In genomic region chr16:2199621-2200139, GRCh38 we compare ENCODE assay signal across 25 cellular contexts. TPM values are rescaled to one million over a fixed set of nuclear protein-coding genes. Genes with fewer than 3 reads are reported as not detected.
DNase-seq lines count a peak whose midpoint lies in the region; ATAC-seq, FAIRE-seq and TF ChIP-seq lines count a peak whose summit lies in the region.
"Had no signal": no experiment of that assay in that cellular context is flagged by ENCODE, and none has a peak within 500 bp of the region (broad histone marks: within the 10 kb centered on the region; RNA-seq: fewer than 3 reads in every experiment).

No MANE protein-coding gene starts in this region.

- intact Hi-C loops in activated T-helper 2 cell treated with anti-CD3 and anti-CD28 coated beads, Interferon-gamma antibody, Interleukin-2, Interleukin-4, amounts not matched to agents 10 μg/mL and 5 μg/mL and 100 μg/mL, durations not matched to agents 14 hours and 24 hours and 36 hours (cut with micrococcal nuclease), result no loop called here

- peaks cover 41% of the 10 kb centered on the region for H3K27me3 Mint-ChIP-seq in astrocyte (ENCODE audit: low read depth, unreplicated experiment)
- H3K27me3 Mint-ChIP-seq in activated T-helper 2 cell treated with anti-CD3 and anti-CD28 coated beads, Interferon-gamma antibody, Interleukin-2, Interleukin-4, amounts not matched to agents 10 μg/mL and 5 μg/mL and 100 μg/mL, durations not matched to agents 14 hours and 24 hours and 36 hours (ENCODE audit: low read depth), result peaks cover 46% of the 10 kb centered on the region

- DNase-seq in NT2/D1 (ENCODE audit: low read depth, low spot score) (no peak), astrocyte (ENCODE audit: low read depth) (no peak), osteoblast (ENCODE audit: insufficient read length, low spot score, missing footprints) (peak; percentile 82), substantia nigra (lab: John Stamatoyannopoulos, UW) (no peak)
- DNase-seq in activated T-helper 2 cell treated with anti-CD3 and anti-CD28 coated beads, Interferon-gamma antibody, Interleukin-2, Interleukin-4, amounts not matched to agents 10 μg/mL and 5 μg/mL and 100 μg/mL, durations not matched to agents 14 hours and 24 hours and 36 hours (ENCODE audit: low spot score), result no peak
- DNase-seq: 8988T; ACHN; AML-193; CD4-positive, alpha-beta T cell; CD8-positive, alpha-beta memory T cell; DMS53; DMS79 treated with DMSO at 0.1 percent for 48 hours; GF-D8; GOT3; HFFc6 had no signal

- FAIRE-seq in astrocyte (lab: Jason Lieb, UNC), result no peak
- FAIRE-seq: A549, GM12891, GM18507, H54 had no signal

- H3K36me3 Mint-ChIP-seq in astrocyte (ENCODE audit: low read depth, unreplicated experiment), result no peaks in the 10 kb centered on the region
- H3K36me3 Mint-ChIP-seq in activated T-helper 2 cell treated with anti-CD3 and anti-CD28 coated beads, Interferon-gamma antibody, Interleukin-2, Interleukin-4, amounts not matched to agents 10 μg/mL and 5 μg/mL and 100 μg/mL, durations not matched to agents 14 hours and 24 hours and 36 hours (ENCODE audit: low read depth), result no peaks in the 10 kb centered on the region
- H3K36me3 Mint-ChIP-seq: CD14-positive monocyte; CD8-positive, alpha-beta memory T cell had no signal

- no peaks in the 10 kb centered on the region for H3K79me2 ChIP-seq in astrocyte (ENCODE audit: insufficient read depth, low read length)
- H3K79me2 ChIP-seq in osteoblast (ENCODE audit: insufficient read depth, low read length), result no peaks in the 10 kb centered on the region

- no peak for TF ChIP-seq CTCF in astrocyte (IDR thresholded peaks at IDR 0.05; ENCODE audit: insufficient read depth, low read depth, low read length)
- TF ChIP-seq CTCF in osteoblast (IDR thresholded peaks at IDR 0.05; ENCODE audit: extremely low read depth, low read depth, low read length), result no peak

- H3K9me3 ChIP-seq in NT2/D1 (ENCODE audit: insufficient read depth, low read length) (0 out of 2 replicates have a peak, but pooled peaks cover 5% of the 10 kb centered on the region), astrocyte (ENCODE audit: insufficient read depth, low read depth, low read length) (no peaks in the 10 kb centered on the region), osteoblast (ENCODE audit: low read depth, low read length) (no peaks in the 10 kb centered on the region)
- H3K9me3 ChIP-seq: A549; BE2C; BLaER1 treated with 17β-estradiol and CSF1 and Interleukin-3, amounts not matched to agents 10 nM and 100 nM; HAP-1 had no signal

- H3K27me3 ChIP-seq in NT2/D1 (ENCODE audit: insufficient read depth, insufficient read length) (peaks cover 39% of the 10 kb centered on the region), astrocyte (ENCODE audit: insufficient read depth, low read length) (peaks cover 24% of the 10 kb centered on the region), osteoblast (ENCODE audit: insufficient read depth, low read length) (peaks cover 43% of the 10 kb centered on the region)
- H3K27me3 ChIP-seq: BE2C had no signal

- H4K20me1 ChIP-seq in astrocyte (ENCODE audit: insufficient read depth, low read length) (peaks cover 9% of the 10 kb centered on the region), osteoblast (ENCODE audit: insufficient read depth, low read length) (no peaks in the 10 kb centered on the region)

- no peaks in the 10 kb centered on the region for H3K4me1 Mint-ChIP-seq in astrocyte (ENCODE audit: low read depth, unreplicated experiment)
- peaks cover 6% of the 10 kb centered on the region for H3K4me1 Mint-ChIP-seq in activated T-helper 2 cell treated with anti-CD3 and anti-CD28 coated beads, Interferon-gamma antibody, Interleukin-2, Interleukin-4, amounts not matched to agents 10 μg/mL and 5 μg/mL and 100 μg/mL, durations not matched to agents 14 hours and 24 hours and 36 hours (ENCODE audit: low read depth)

- H3K27ac ChIP-seq in astrocyte (ENCODE audit: low read depth, low read length), result no peak overlapping the region
- H3K27ac ChIP-seq in osteoblast (ENCODE audit: low read depth, low read length), result no peak overlapping the region
- no peak overlapping the region for H3K27ac ChIP-seq in substantia nigra (ENCODE audit: low read depth, low read length, poor library complexity, severe bottlenecking)
- H3K27ac ChIP-seq: A549; BLaER1 treated with 17β-estradiol and CSF1 and Interleukin-3, amounts not matched to agents 10 nM and 100 nM had no signal

- peaks cover 7% of the 10 kb centered on the region for H3K9me3 Mint-ChIP-seq in astrocyte (ENCODE audit: unreplicated experiment)
- no peaks in the 10 kb centered on the region for H3K9me3 Mint-ChIP-seq in activated T-helper 2 cell treated with anti-CD3 and anti-CD28 coated beads, Interferon-gamma antibody, Interleukin-2, Interleukin-4, amounts not matched to agents 10 μg/mL and 5 μg/mL and 100 μg/mL, durations not matched to agents 14 hours and 24 hours and 36 hours
- H3K9me3 Mint-ChIP-seq: CD4-positive, alpha-beta T cell; CD8-positive, alpha-beta memory T cell; HFFc6 had no signal

- H2AFZ ChIP-seq in astrocyte (ENCODE audit: low read depth, low read length) (no peak overlapping the region), osteoblast (ENCODE audit: low read length) (no peak overlapping the region)

- H3K4me2 ChIP-seq in astrocyte (ENCODE audit: low read length) (no peak overlapping the region), osteoblast (ENCODE audit: insufficient read depth, low read length) (no peak overlapping the region)
- H3K4me2 ChIP-seq: A549; BLaER1 treated with 17β-estradiol and CSF1 and Interleukin-3, amounts not matched to agents 10 nM and 100 nM had no signal

- no peak for ATAC-seq in GM21367 (IDR thresholded peaks at IDR 0.05; ENCODE audit: unreplicated experiment)
- ATAC-seq: A549 had no signal

- peak overlapping the region; percentile 21 for H3K9ac ChIP-seq in NT2/D1 (ENCODE audit: insufficient read length, low read depth)
- no peak overlapping the region for H3K9ac ChIP-seq in astrocyte (ENCODE audit: low read length)
- H3K9ac ChIP-seq: BLaER1 treated with 17β-estradiol and CSF1 and Interleukin-3, amounts not matched to agents 10 nM and 100 nM had no signal

- H3K36me3 ChIP-seq in NT2/D1 (ENCODE audit: insufficient read depth, insufficient read length, low read length) (no peaks in the 10 kb centered on the region), astrocyte (ENCODE audit: insufficient read depth, low read length) (no peaks in the 10 kb centered on the region), osteoblast (ENCODE audit: insufficient read depth, low read length) (no peaks in the 10 kb centered on the region)
- H3K36me3 ChIP-seq: BE2C; BLaER1 treated with 17β-estradiol and CSF1 and Interleukin-3, amounts not matched to agents 10 nM and 100 nM; HAP-1 had no signal

- H3K4me1 ChIP-seq in NT2/D1 (ENCODE audit: insufficient read depth, insufficient read length), result peaks cover 16% of the 10 kb centered on the region
- peaks cover 1% of the 10 kb centered on the region for H3K4me1 ChIP-seq in astrocyte (ENCODE audit: insufficient read depth, low read length)
- H3K4me1 ChIP-seq in osteoblast (ENCODE audit: insufficient read depth, low read length), result peaks cover 3% of the 10 kb centered on the region

- H3K4me3 Mint-ChIP-seq in astrocyte (ENCODE audit: unreplicated experiment), result peak overlapping the region; percentile 43
- no peak overlapping the region for H3K4me3 Mint-ChIP-seq in activated T-helper 2 cell treated with anti-CD3 and anti-CD28 coated beads, Interferon-gamma antibody, Interleukin-2, Interleukin-4, amounts not matched to agents 10 μg/mL and 5 μg/mL and 100 μg/mL, durations not matched to agents 14 hours and 24 hours and 36 hours (ENCODE audit: low read depth)
- H3K4me3 Mint-ChIP-seq: CD4-positive, alpha-beta T cell; CD8-positive, alpha-beta memory T cell; HFFc6 had no signal

- H3K4me3 ChIP-seq in NT2/D1 (ENCODE audit: insufficient read length, low read depth) (no peak overlapping the region), astrocyte (ENCODE audit: insufficient read depth, low read depth, low read length) (no peak overlapping the region), osteoblast (ENCODE audit: insufficient read depth, low read length) (no peak overlapping the region)
- H3K4me3 ChIP-seq: A549; BLaER1 treated with 17β-estradiol and CSF1 and Interleukin-3, amounts not matched to agents 10 nM and 100 nM; HAP-1 had no signal

- H3K27ac Mint-ChIP-seq in astrocyte (ENCODE audit: unreplicated experiment), result no peak overlapping the region
- H3K27ac Mint-ChIP-seq in activated T-helper 2 cell treated with anti-CD3 and anti-CD28 coated beads, Interferon-gamma antibody, Interleukin-2, Interleukin-4, amounts not matched to agents 10 μg/mL and 5 μg/mL and 100 μg/mL, durations not matched to agents 14 hours and 24 hours and 36 hours, result no peak overlapping the region
- H3K27ac Mint-ChIP-seq: CD4-positive, alpha-beta T cell; CD8-positive, alpha-beta memory T cell; HFFc6 had no signal

RNA-seq across cellular contexts. Expression of gene CASKIN1, which starts 3.3 kb away (rescaled TPM):
- total RNA-seq in astrocyte (0.66 and 1.3 TPM in 2 replicates), osteoblast (not detected in 2 replicates)
- 0.48 and 1.0 TPM in 2 replicates for total RNA-seq in activated T-helper 2 cell treated with anti-CD3 and anti-CD28 coated beads, Interferon-gamma antibody, Interleukin-2, Interleukin-4, amounts not matched to agents 10 μg/mL and 5 μg/mL and 100 μg/mL, durations not matched to agents 14 hours and 24 hours and 36 hours
- total RNA-seq: Daoy had no signal

RNA-seq across cellular contexts. Expression of gene MLST8, which starts 5.6 kb away (rescaled TPM):
- total RNA-seq in astrocyte, result 32.6 and 34.7 TPM in 2 replicates
- total RNA-seq in osteoblast, result 30.8 and 44.2 TPM in 2 replicates
- 54.3 and 56.4 TPM in 2 replicates for total RNA-seq in activated T-helper 2 cell treated with anti-CD3 and anti-CD28 coated beads, Interferon-gamma antibody, Interleukin-2, Interleukin-4, amounts not matched to agents 10 μg/mL and 5 μg/mL and 100 μg/mL, durations not matched to agents 14 hours and 24 hours and 36 hours

RNA-seq across cellular contexts. Expression of gene BRICD5, which starts 11.0 kb away (rescaled TPM):
- total RNA-seq in astrocyte (6.4 and 7.0 TPM in 2 replicates), osteoblast (1.5 and 2.5 TPM in 2 replicates)
- 24.6 and 25.2 TPM in 2 replicates for total RNA-seq in activated T-helper 2 cell treated with anti-CD3 and anti-CD28 coated beads, Interferon-gamma antibody, Interleukin-2, Interleukin-4, amounts not matched to agents 10 μg/mL and 5 μg/mL and 100 μg/mL, durations not matched to agents 14 hours and 24 hours and 36 hours

RNA-seq across cellular contexts. Expression of gene PGP, which starts 15.0 kb away (rescaled TPM):
- total RNA-seq in astrocyte (19.4 and 21.1 TPM in 2 replicates), osteoblast (14.1 and 14.4 TPM in 2 replicates)
- 36.1 and 37.7 TPM in 2 replicates for total RNA-seq in activated T-helper 2 cell treated with anti-CD3 and anti-CD28 coated beads, Interferon-gamma antibody, Interleukin-2, Interleukin-4, amounts not matched to agents 10 μg/mL and 5 μg/mL and 100 μg/mL, durations not matched to agents 14 hours and 24 hours and 36 hours

RNA-seq across cellular contexts. Expression of gene E4F1, which starts 23.7 kb away (rescaled TPM):
- 22.5 and 22.8 TPM in 2 replicates for total RNA-seq in astrocyte
- 30.9 and 31.5 TPM in 2 replicates for total RNA-seq in osteoblast
- 29.3 and 30.0 TPM in 2 replicates for total RNA-seq in activated T-helper 2 cell treated with anti-CD3 and anti-CD28 coated beads, Interferon-gamma antibody, Interleukin-2, Interleukin-4, amounts not matched to agents 10 μg/mL and 5 μg/mL and 100 μg/mL, durations not matched to agents 14 hours and 24 hours and 36 hours
